In genomic region chr14:61475316-61475715, GRCh38 we compare ENCODE assay signal across 8 cellular contexts.
DNase-seq lines count a peak whose midpoint lies in the region; ATAC-seq and TF ChIP-seq lines count a peak whose summit lies in the region.

No MANE protein-coding gene starts in this region.

- TF ChIP-seq CTCF in Calu3 (IDR thresholded peaks at IDR 0.05; ENCODE audit: unreplicated experiment) (peak; percentile 70), HFF-Myc (IDR thresholded peaks at IDR 0.05; ENCODE audit: low read depth, low read length, missing control alignments) (peak; percentile 54)

- in situ Hi-C loops in T47D (cut with HindIII; ENCODE audit: low pct_unique_long_range_greater_than_20kb, low sequenced_read_pairs) = no loop called here

- no peaks in the 10 kb centered on the region for H3K9me3 Mint-ChIP-seq in Calu3 (ENCODE audit: low read depth, unreplicated experiment)

- H3K4me1 Mint-ChIP-seq in Calu3 (ENCODE audit: low read depth, unreplicated experiment) = peaks cover 86% of the 10 kb centered on the region

- peak; percentile 41 for DNase-seq in Calu3
- DNase-seq in HFF-Myc (ENCODE audit: extremely low read depth, low read depth) = no peak
- DNase-seq in NOMO-1 treated with DMSO at 0.1 percent for 48 hours (lab: John Stamatoyannopoulos, UW; ENCODE audit: unreplicated experiment) = peak; percentile 75
- peak; percentile 50 to 77 for DNase-seq in T47D (ENCODE audit: low read depth in 1 of 2, low spot score in 1 of 2)
- DNase-seq in medulla oblongata (ENCODE audit: extremely low spot score) = peak; percentile 78
- no peak for DNase-seq in cerebellar nuclear complex (lab: John Stamatoyannopoulos, UW)

- peak overlapping the region; percentile 61 for H3K27ac Mint-ChIP-seq in Calu3 (ENCODE audit: unreplicated experiment)

- ATAC-seq in GM18519 (IDR thresholded peaks at IDR 0.05; ENCODE audit: low FRiP score, unreplicated experiment) (no peak), HG03280 (IDR thresholded peaks at IDR 0.05; ENCODE audit: unreplicated experiment) (no peak)

- no peak overlapping the region for H3K4me3 Mint-ChIP-seq in Calu3 (ENCODE audit: low read depth, unreplicated experiment)

- peaks cover 29% of the 10 kb centered on the region for H3K36me3 Mint-ChIP-seq in Calu3 (ENCODE audit: insufficient read depth, unreplicated experiment)

- no TSS peak for BruUV-seq in Calu3 (replicated peaks; lab: Mats Ljungman, UMichigan)

- CTCF ChIA-PET in Calu3 (lab: Charles Lee) = interaction anchor here (1.4 kb wide), 1 partner anchor 86 kb away, joined by 4 read pairs; no protein-coding TSS in a partner anchor

- no peaks in the 10 kb centered on the region for H3K27me3 Mint-ChIP-seq in Calu3 (ENCODE audit: unreplicated experiment)

- intact Hi-C loops in Calu3 (cut with micrococcal nuclease; ENCODE audit: unreplicated experiment) = loop anchor here (2.0 kb wide), 1 partner anchor 223 kb away; no protein-coding TSS in a partner anchor

- H3K4me3 ChIP-seq in HFF-Myc (replicated peaks; ENCODE audit: low read depth, low read length) = no peak overlapping the region

Comparison
In these comparisons a context has a peak if more than half of its experiments do, and no peak if none do; other contexts are left out.
1. DNase-seq: peak in Calu3 (single experiment), NOMO-1 treated with DMSO at 0.1 percent for 48 hours (single experiment), T47D (2 of 2) and medulla oblongata (single experiment); none in HFF-Myc (single experiment) and cerebellar nuclear complex (0 of 2).